ENCODE assay signal across 13 cellular contexts in the genomic region with DNA sequence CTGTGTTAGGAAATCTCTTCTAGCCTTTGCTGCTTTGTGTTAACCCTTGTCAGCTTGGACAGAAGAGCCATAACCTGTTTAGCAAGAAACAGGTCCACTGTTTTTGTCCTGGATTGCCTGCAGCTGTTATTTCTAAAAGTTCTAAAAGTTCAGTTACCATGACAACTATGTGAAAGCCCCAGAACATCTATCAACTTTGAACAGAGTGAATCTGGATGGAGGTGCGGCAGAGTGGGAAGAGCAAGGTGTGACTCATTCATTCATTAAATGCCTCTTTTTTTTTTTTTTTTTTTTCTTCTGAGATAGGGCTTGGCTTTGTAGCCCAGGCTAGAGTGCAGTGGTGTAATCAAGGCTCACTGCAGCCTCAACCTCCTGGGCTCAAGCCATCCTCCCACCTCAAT. TPM values are rescaled to one million over a fixed set of nuclear protein-coding genes. Genes with fewer than 3 reads are reported as not detected.
A peak's percentile ranks its signal among the peaks of the same experiment; 100 is the strongest.
DNase-seq lines count a peak whose midpoint lies in the region; ATAC-seq, FAIRE-seq and TF ChIP-seq lines count a peak whose summit lies in the region.
"Had no signal": no experiment of that assay in that cellular context is flagged by ENCODE, and none has a peak within 500 bp of the region (broad histone marks: within the 10 kb centered on the region; RNA-seq: fewer than 3 reads in every experiment).

No MANE protein-coding gene starts in this region.

- H3K4me2 ChIP-seq in Loucy (ENCODE audit: low read depth, low read length, poor library complexity, severe bottlenecking) (no peak overlapping the region), neuronal stem cell (ENCODE audit: insufficient read depth, low read length, poor library complexity, severe bottlenecking) (no peak overlapping the region)

- no peak overlapping the region for H3K14ac ChIP-seq in neuronal stem cell (ENCODE audit: low read length)

- H3K9me3 ChIP-seq in Loucy (ENCODE audit: insufficient read depth, low read depth, low read length) (no peaks in the 10 kb centered on the region), neuronal stem cell (replicated peaks in 1 of 2; ENCODE audit: control insufficient read depth in 2 of 2, insufficient read depth in 1 of 2, low read depth in 1 of 2, low read length in 2 of 2) (no peaks in the 10 kb centered on the region), kidney (ENCODE audit: control insufficient read depth in 1 of 2, low read length in 2 of 2) (no peaks in the 10 kb centered on the region)

- FAIRE-seq in kidney (lab: Jason Lieb, UNC): no peak
- FAIRE-seq: D721Med, TTC549 had no signal

- H3K4me1 ChIP-seq in Loucy (ENCODE audit: insufficient read depth, low read length, poor library complexity, severe bottlenecking) (no peaks in the 10 kb centered on the region), neuronal stem cell (ENCODE audit: control insufficient read depth in 2 of 2, insufficient read depth in 1 of 2, low read depth in 1 of 2, low read length in 2 of 2) (peaks cover 0 to 2% of the 10 kb centered on the region in 2 donors), kidney (ENCODE audit: control insufficient read depth in 1 of 2, insufficient read depth in 1 of 2, low read depth in 1 of 2, low read length in 2 of 2) (no peaks in the 10 kb centered on the region)

- no peak overlapping the region for H2AK5ac ChIP-seq in neuronal stem cell (ENCODE audit: low read depth, low read length)

- H2BK12ac ChIP-seq in neuronal stem cell (ENCODE audit: low read length): no peak overlapping the region

- H3F3A ChIP-seq in Loucy (ENCODE audit: low read depth): no peaks in the 10 kb centered on the region

- intact Hi-C loops in kidney (cut with DNase I): no loop called here

- H2BK5ac ChIP-seq in neuronal stem cell (ENCODE audit: low read length): no peak overlapping the region

- no peaks in the 10 kb centered on the region for H4K20me1 ChIP-seq in Loucy (ENCODE audit: insufficient read depth, low read length, poor library complexity, severe bottlenecking)

- H3K4me3 ChIP-seq in Loucy (ENCODE audit: low read length, poor library complexity, severe bottlenecking) (no peak overlapping the region), epithelial cell of proximal tubule (ENCODE audit: low read depth, low read length) (no peak overlapping the region), neuronal stem cell (ENCODE audit: low read length in 2 of 2) (no peak overlapping the region), kidney (ENCODE audit: low read length in 2 of 2) (no peak overlapping the region)

- H4K91ac ChIP-seq in neuronal stem cell (ENCODE audit: low read depth, low read length, poor library complexity): no peak overlapping the region

- no peak for ATAC-seq in HG03196 (IDR thresholded peaks at IDR 0.05; ENCODE audit: unreplicated experiment)
- no peak for ATAC-seq in GM21447 (IDR thresholded peaks at IDR 0.05; ENCODE audit: unreplicated experiment)

- TF ChIP-seq CTCF in Loucy (conservative IDR thresholded peaks at IDR 0.05; ENCODE audit: low read length) (no peak), epithelial cell of proximal tubule (conservative IDR thresholded peaks at IDR 0.05; ENCODE audit: low read depth, low read length) (no peak), kidney (IDR thresholded peaks at IDR 0.05; ENCODE audit: borderline replicate concordance, extremely low read depth, insufficient read depth) (no peak)

- no peaks in the 10 kb centered on the region for H3K79me2 ChIP-seq in Loucy (ENCODE audit: insufficient read depth, low read length)

- H2BK120ac ChIP-seq in neuronal stem cell (ENCODE audit: low read depth, low read length): no peak overlapping the region

- H3K27ac ChIP-seq in neuronal stem cell (replicated peaks; ENCODE audit: low read length) (no peak overlapping the region), kidney (ENCODE audit: low read depth in 2 of 2, low read length in 2 of 2) (no peak overlapping the region)

- H3K9me2 ChIP-seq in Loucy (replicated peaks; ENCODE audit: low read depth, low read length): no peaks in the 10 kb centered on the region

- DNase-seq in EH (ENCODE audit: low read depth) (peak; percentile 58), epithelial cell of proximal tubule (ENCODE audit: low read depth) (peak; percentile 32), neuronal stem cell (ENCODE audit: low spot score) (no peak), NCI-H2227 treated with DMSO at 0.1 percent for 48 hours (lab: John Stamatoyannopoulos, UW) (no peak), kidney (no peak)
- DNase-seq: effector CD4-positive, alpha-beta T cell; NCI-H2107; stimulated activated CD4-positive, alpha-beta T cell treated with anti-CD3 and anti-CD28 coated beads, Interleukin-12 subunit alpha, Interleukin-12 subunit beta, amount 100 ng/mL, for 4 hours had no signal

- H3K27me3 ChIP-seq in Loucy (ENCODE audit: insufficient read depth, low read length, poor library complexity, severe bottlenecking): no peaks in the 10 kb centered on the region
- H3K27me3 ChIP-seq in neuronal stem cell (ENCODE audit: control insufficient read depth in 3 of 3, insufficient read depth in 3 of 3, low read depth in 1 of 3, low read length in 3 of 3): no peaks in the 10 kb centered on the region

- H3K23ac ChIP-seq in neuronal stem cell (ENCODE audit: low read depth, low read length, poor library complexity): no peak overlapping the region

- H3K9ac ChIP-seq in Loucy (ENCODE audit: low read depth, low read length, poor library complexity, severe bottlenecking): no peak overlapping the region
- no peak overlapping the region for H3K9ac ChIP-seq in neuronal stem cell (ENCODE audit: low read depth, low read length, poor library complexity)
- H3K9ac ChIP-seq in kidney (ENCODE audit: low read length in 2 of 2): no peak overlapping the region

- WGBS in neuronal stem cell (ENCODE audit: extremely low coverage in 2 of 2, insufficient read length in 2 of 2, insufficient replicate concordance in 1 of 2), 2 donors: no CpG with 5 or more reads among the region's 1 CpG

- no peak overlapping the region for H3K4ac ChIP-seq in neuronal stem cell (ENCODE audit: low read length)

- H4K8ac ChIP-seq in neuronal stem cell (ENCODE audit: low read depth, low read length): no peak overlapping the region

- H3K36me3 ChIP-seq in Loucy (ENCODE audit: insufficient read depth, low read length) (no peaks in the 10 kb centered on the region), neuronal stem cell (replicated peaks in 1 of 2; ENCODE audit: control insufficient read depth in 2 of 2, insufficient read depth in 2 of 2, low read length in 2 of 2) (no peaks in the 10 kb centered on the region), kidney (ENCODE audit: control insufficient read depth in 1 of 2, insufficient read depth in 2 of 2, low read length in 2 of 2) (no peaks in the 10 kb centered on the region)

- H2AFZ ChIP-seq in Loucy (ENCODE audit: low read length) (0 out of 2 replicates have a peak overlapping the region, but pooled peaks have one; percentile 15), neuronal stem cell (ENCODE audit: low read length) (peak overlapping the region; percentile 10)

- H3K79me1 ChIP-seq in neuronal stem cell (ENCODE audit: low read depth, low read length): no peaks in the 10 kb centered on the region

- H3K18ac ChIP-seq in neuronal stem cell (ENCODE audit: low read length): no peak overlapping the region

- no peak overlapping the region for H2BK15ac ChIP-seq in neuronal stem cell (ENCODE audit: low read length)

RNA-seq across cellular contexts. Expression of a gene that starts 50.5 kb away (rescaled TPM):
- total RNA-seq in epithelial cell of proximal tubule: 88.5 and 109 TPM in 2 replicates
- polyA plus RNA-seq in neuronal stem cell (2013, experiment 1 of 2): 116 TPM
- polyA plus RNA-seq in neuronal stem cell (2013, experiment 2 of 2): 120 TPM
- total RNA-seq in kidney: 56.2 TPM
- polyA plus RNA-seq in kidney (ENCODE audit: insufficient read depth, low read depth, low replicate concordance): 92.2 TPM

Comparison
In these comparisons a context has a peak if more than half of its experiments do, and no peak if none do; other contexts are left out.
1. DNase-seq: peak in EH (single experiment) and epithelial cell of proximal tubule (single experiment); none in neuronal stem cell (single experiment), NCI-H2227 treated with DMSO at 0.1 percent for 48 hours (single experiment) and kidney (single experiment).